In genomic region chr10:126839094-126839761, GRCh38 we compare ENCODE assay signal across 12 cellular contexts.
DNase-seq lines count a peak whose midpoint lies in the region; ATAC-seq and TF ChIP-seq lines count a peak whose summit lies in the region.
"Had no signal": no experiment of that assay in that cellular context is flagged by ENCODE, and none has a peak within 500 bp of the region (broad histone marks: within the 10 kb centered on the region; RNA-seq: fewer than 3 reads in every experiment).

No MANE protein-coding gene starts in this region.

- no peak overlapping the region for H3K4me3 ChIP-seq in body of pancreas
- H3K4me3 ChIP-seq: A549, psoas muscle, tibial nerve had no signal

- H3K36me3 ChIP-seq in body of pancreas (replicated peaks in 1 of 2; ENCODE audit: insufficient read depth in 1 of 2, low read depth in 2 of 2), result no peaks in the 10 kb centered on the region
- H3K36me3 ChIP-seq: tibial nerve had no signal

- H3K9me3 Mint-ChIP-seq in activated CD8-positive, alpha-beta memory T cell treated with anti-CD3 and anti-CD28 coated beads, Interleukin-2, amount 10 ng/mL, durations not matched to agents 7 days and 5 days (ENCODE audit: low read depth), result peaks cover under 1% of the 10 kb centered on the region

- intact Hi-C loops in body of pancreas (cut with DNase I), result loop anchor here (10.0 kb wide), 1 partner anchor 176 kb away; no protein-coding TSS in a partner anchor

- H3K9me3 ChIP-seq in body of pancreas, result no peaks in the 10 kb centered on the region
- H3K9me3 ChIP-seq: A549, psoas muscle, tibial nerve had no signal

- 0 to 16% methylated on average over 1 to 11 of the region's 11 CpGs for WGBS in body of pancreas, 2 donors

- no peak overlapping the region for H3K27ac Mint-ChIP-seq in activated CD8-positive, alpha-beta memory T cell treated with anti-CD3 and anti-CD28 coated beads, Interleukin-2, amount 10 ng/mL, durations not matched to agents 7 days and 5 days

- CTCF ChIA-PET in activated CD8-positive, alpha-beta memory T cell treated with anti-CD3 and anti-CD28 coated beads, Interleukin-2, amount 10 ng/mL, durations not matched to agents 7 days and 5 days (lab: Charles Lee), result no interaction called here

- no peaks in the 10 kb centered on the region for H3K36me3 Mint-ChIP-seq in activated CD8-positive, alpha-beta memory T cell treated with anti-CD3 and anti-CD28 coated beads, Interleukin-2, amount 10 ng/mL, durations not matched to agents 7 days and 5 days

- ATAC-seq in body of pancreas, result peak; percentile 94
- ATAC-seq in activated CD8-positive, alpha-beta memory T cell treated with anti-CD3 and anti-CD28 coated beads, Interleukin-2, amount 10 ng/mL, durations not matched to agents 7 days and 5 days, result no peak
- no peak for ATAC-seq in GM18511 (IDR thresholded peaks at IDR 0.05; ENCODE audit: unreplicated experiment)
- ATAC-seq: A549, psoas muscle had no signal

- no peaks in the 10 kb centered on the region for H3K27me3 Mint-ChIP-seq in activated CD8-positive, alpha-beta memory T cell treated with anti-CD3 and anti-CD28 coated beads, Interleukin-2, amount 10 ng/mL, durations not matched to agents 7 days and 5 days

- no peak for TF ChIP-seq CTCF in 22Rv1 (IDR thresholded peaks at IDR 0.05)
- peak in 1 of 7 experiments; percentile 5 for TF ChIP-seq CTCF in body of pancreas (IDR thresholded peaks at IDR 0.05)

- H3K4me3 Mint-ChIP-seq in activated CD8-positive, alpha-beta memory T cell treated with anti-CD3 and anti-CD28 coated beads, Interleukin-2, amount 10 ng/mL, durations not matched to agents 7 days and 5 days, result no peak overlapping the region

- DNase-seq in NCI-H2029 (lab: John Stamatoyannopoulos, UW) (peak; percentile 79), body of pancreas (peak; percentile 58 to 95 (median 91)), midbrain (lab: John Stamatoyannopoulos, UW) (peak; percentile 88), AG08396 (ENCODE audit: low spot score) (no peak), hepatic stellate cell (ENCODE audit: low spot score) (no peak)
- no peak for DNase-seq in activated CD8-positive, alpha-beta memory T cell treated with anti-CD3 and anti-CD28 coated beads, Interleukin-2, amount 10 ng/mL, durations not matched to agents 7 days and 5 days
- DNase-seq: IMR-90, psoas muscle had no signal

- no peaks in the 10 kb centered on the region for H3K4me1 Mint-ChIP-seq in activated CD8-positive, alpha-beta memory T cell treated with anti-CD3 and anti-CD28 coated beads, Interleukin-2, amount 10 ng/mL, durations not matched to agents 7 days and 5 days

- H3K27ac ChIP-seq in 22Rv1 (peak overlapping the region; percentile 62), body of pancreas (peak overlapping the region; percentile 45 to 75 (median 58))
- H3K27ac ChIP-seq: A549, psoas muscle, tibial nerve had no signal

- H3K4me1 ChIP-seq in body of pancreas, result peaks cover 38% of the 10 kb centered on the region
- H3K4me1 ChIP-seq: A549, psoas muscle, tibial nerve had no signal

- H3K27me3 ChIP-seq in body of pancreas, result no peaks in the 10 kb centered on the region
- H3K27me3 ChIP-seq: tibial nerve had no signal

- TF ChIP-seq POLR2A in body of pancreas (IDR thresholded peaks at IDR 0.05), result peak in 1 of 3 donors; percentile 8

Comparison
In these comparisons a context has a peak if more than half of its experiments do, and no peak if none do; other contexts are left out.
1. DNase-seq: peak in NCI-H2029 (single experiment), body of pancreas (4 of 4) and midbrain (single experiment); none in AG08396 (single experiment), activated CD8-positive, alpha-beta memory T cell treated with anti-CD3 and anti-CD28 coated beads, Interleukin-2, amount 10 ng/mL, durations not matched to agents 7 days and 5 days (single experiment) and hepatic stellate cell (single experiment).